In genomic region chr1:153773004-153773921, GRCh38 we compare ENCODE assay signal across 9 cellular contexts. TPM values are rescaled to one million over a fixed set of nuclear protein-coding genes. Genes with fewer than 3 reads are reported as not detected.
DNase-seq lines count a peak whose midpoint lies in the region; ATAC-seq and TF ChIP-seq lines count a peak whose summit lies in the region.
"Had no signal": no experiment of that assay in that cellular context is flagged by ENCODE, and none has a peak within 500 bp of the region (broad histone marks: within the 10 kb centered on the region; RNA-seq: fewer than 3 reads in every experiment).

No MANE protein-coding gene starts in this region.

- H3K4me3 Mint-ChIP-seq in Calu3 (ENCODE audit: low read depth, unreplicated experiment), result no peak overlapping the region
- peak overlapping the region; percentile 37 to 81 (median 80) for H3K4me3 Mint-ChIP-seq in T-cell
- H3K4me3 Mint-ChIP-seq in osteocyte (ENCODE audit: unreplicated experiment), result no peak overlapping the region

- TF ChIP-seq CTCF in Calu3 (IDR thresholded peaks at IDR 0.05; ENCODE audit: unreplicated experiment) (no peak), fibroblast of pulmonary artery (IDR thresholded peaks at IDR 0.05; ENCODE audit: low read length, missing control alignments) (no peak), osteocyte (IDR thresholded peaks at IDR 0.05) (no peak)

- POLR2A ChIA-PET in T-cell (lab: Charles Lee), result no interaction called here

- H3K9me3 Mint-ChIP-seq in Calu3 (ENCODE audit: low read depth, unreplicated experiment) (no peaks in the 10 kb centered on the region), T-cell (no peaks in the 10 kb centered on the region), osteocyte (ENCODE audit: unreplicated experiment) (no peaks in the 10 kb centered on the region)

- H3K4me3 ChIP-seq in fibroblast of pulmonary artery (replicated peaks; ENCODE audit: low read depth, low read length), result no peak overlapping the region
- H3K4me3 ChIP-seq in skin epidermis, result no peak overlapping the region

- intact Hi-C loops in Calu3 (cut with micrococcal nuclease; ENCODE audit: unreplicated experiment), result no loop called here

- H3K36me3 Mint-ChIP-seq in Calu3 (ENCODE audit: insufficient read depth, unreplicated experiment) (peaks cover 53% of the 10 kb centered on the region), T-cell (peaks cover 17% of the 10 kb centered on the region), osteocyte (ENCODE audit: unreplicated experiment) (peaks cover 20% of the 10 kb centered on the region)

- CTCF ChIA-PET in Calu3 (lab: Charles Lee), result interaction anchor here (0.7 kb wide), 1 partner anchor 58 kb away, joined by 3 read pairs; no protein-coding TSS in a partner anchor
- CTCF ChIA-PET in T-cell (lab: Charles Lee), result interaction anchor here in 1 of 2 donors (0.5 kb wide), 1 partner anchor 99 kb away, joined by 6 read pairs; no protein-coding TSS in a partner anchor

- H3K27ac Mint-ChIP-seq in Calu3 (ENCODE audit: unreplicated experiment), result no peak overlapping the region
- H3K27ac Mint-ChIP-seq in T-cell, result peak overlapping the region; percentile 49 to 87
- H3K27ac Mint-ChIP-seq in osteocyte (ENCODE audit: unreplicated experiment), result no peak overlapping the region

- no peaks in the 10 kb centered on the region for H3K27me3 Mint-ChIP-seq in Calu3 (ENCODE audit: unreplicated experiment)
- H3K27me3 Mint-ChIP-seq in T-cell, result no peaks in the 10 kb centered on the region
- no peaks in the 10 kb centered on the region for H3K27me3 Mint-ChIP-seq in osteocyte (ENCODE audit: unreplicated experiment)

- H3K27ac ChIP-seq in skin epidermis, result peak overlapping the region in 18 of 21 experiments; percentile 31 to 98 (median 84)

- no peak for ATAC-seq in T-cell (replicated peaks in 1 of 4)

- no peak for DNase-seq in Calu3
- peak in 1 of 34 experiments; percentile 14 for DNase-seq in T-cell
- peak; percentile 64 for DNase-seq in fibroblast of pulmonary artery (ENCODE audit: low read depth)
- no peak for DNase-seq in SHP77 (lab: John Stamatoyannopoulos, UW)
- no peak for DNase-seq in osteocyte (ENCODE audit: extremely low spot score, unreplicated experiment)
- no peak for DNase-seq in HUDEP-2 (lab: John Stamatoyannopoulos, UW; ENCODE audit: unreplicated experiment in 76 of 76)
- DNase-seq in NCI-H2171 treated with DMSO at 0.1 percent for 48 hours (lab: John Stamatoyannopoulos, UW), result no peak
- DNase-seq: NCI-H1436 had no signal

- BruUV-seq in Calu3 (replicated peaks; lab: Mats Ljungman, UMichigan), result TSS peak; percentile 66

- H3K4me1 Mint-ChIP-seq in Calu3 (ENCODE audit: low read depth, unreplicated experiment) (peaks cover 7% of the 10 kb centered on the region), T-cell (peaks cover 18 to 32% (median 25%) of the 10 kb centered on the region in 3 donors), osteocyte (ENCODE audit: unreplicated experiment) (peaks cover 23% of the 10 kb centered on the region)

RNA-seq across cellular contexts. Expression of gene SLC27A3, which starts 1.9 kb away (rescaled TPM):
- total RNA-seq in Calu3 (2022), result 9.0 and 11.9 TPM in 2 replicates
- total RNA-seq in T-cell, result 10 to 100 TPM; 11.0 to 24.5 (median 18.9) TPM
- 9.9 and 11.9 TPM in 2 replicates for total RNA-seq in osteocyte

RNA-seq across cellular contexts. Expression of gene INTS3, which starts 45.4 kb away (rescaled TPM):
- 55.9 and 57.1 TPM in 2 replicates for total RNA-seq in Calu3 (2022)
- total RNA-seq in T-cell, result 10 to 100 TPM; 45.9 to 57.7 (median 48.5) TPM
- total RNA-seq in osteocyte, result 62.7 and 65.9 TPM in 2 replicates

Comparison
In these comparisons a context has a peak if more than half of its experiments do, and no peak if none do; other contexts are left out.
1. H3K27ac Mint-ChIP-seq: peak in T-cell (2 of 2); none in Calu3 (single experiment) and osteocyte (single experiment).
2. H3K4me3 Mint-ChIP-seq: peak in T-cell (3 of 3); none in Calu3 (single experiment) and osteocyte (single experiment).